Comparison of ENCODE assay signal across 8 cellular contexts in genomic region chr11:96168623-96169022, GRCh38.
DNase-seq lines count a peak whose midpoint lies in the region; ATAC-seq, FAIRE-seq and TF ChIP-seq lines count a peak whose summit lies in the region.

No MANE protein-coding gene starts in this region.

- TF ChIP-seq CTCF in fibroblast of the aortic adventitia (IDR thresholded peaks at IDR 0.05; ENCODE audit: insufficient read depth, low read length), result no peak
- no peak for TF ChIP-seq CTCF in retinal pigment epithelial cell (conservative IDR thresholded peaks at IDR 0.05; ENCODE audit: low read depth, low read length)
- TF ChIP-seq CTCF in GM13976 (IDR thresholded peaks at IDR 0.05; ENCODE audit: borderline replicate concordance, control extremely low read depth, extremely low read depth, insufficient read depth, missing control alignments), result no peak

- no peak overlapping the region for H3K4me3 ChIP-seq in fibroblast of the aortic adventitia (ENCODE audit: low read depth, low read length)
- H3K4me3 ChIP-seq in retinal pigment epithelial cell (ENCODE audit: low read length), result no peak overlapping the region

- no peak for FAIRE-seq in frontal cortex (lab: Jason Lieb, UNC)

- in situ Hi-C loops in GM13976 (cut with MboI; ENCODE audit: low sequenced_read_pairs, unreplicated experiment), result no loop called here

- DNase-seq in GM03348 (ENCODE audit: low spot score) (peak; percentile 86), SIG-M5 treated with dmso at 0.1 percent for 504 hours (lab: John Stamatoyannopoulos, UW; ENCODE audit: unreplicated experiment) (peak; percentile 82), fibroblast of the aortic adventitia (ENCODE audit: low read depth) (peak; percentile 95), retinal pigment epithelial cell (ENCODE audit: low read depth) (peak; percentile 95), retina (no peak), frontal cortex (ENCODE audit: low spot score in 2 of 2) (no peak), GM13976 (ENCODE audit: low spot score) (no peak)

- no peak for ATAC-seq in HG03442 (IDR thresholded peaks at IDR 0.05; ENCODE audit: unreplicated experiment)

Comparison
In these comparisons a context has a peak if more than half of its experiments do, and no peak if none do; other contexts are left out.
1. DNase-seq: peak in GM03348 (single experiment), SIG-M5 treated with dmso at 0.1 percent for 504 hours (single experiment), fibroblast of the aortic adventitia (single experiment) and retinal pigment epithelial cell (single experiment); none in retina (single experiment), frontal cortex (0 of 2) and GM13976 (single experiment).